Comparison of ENCODE assay signal across 10 cellular contexts in genomic region chr5:173789031-173789920, GRCh38.
DNase-seq lines count a peak whose midpoint lies in the region; ATAC-seq and TF ChIP-seq lines count a peak whose summit lies in the region.
"Had no signal": no experiment of that assay in that cellular context is flagged by ENCODE, and none has a peak within 500 bp of the region (broad histone marks: within the 10 kb centered on the region; RNA-seq: fewer than 3 reads in every experiment).

No MANE protein-coding gene starts in this region.

- CTCF ChIA-PET in SK-N-SH (lab: Yijun Ruan, JAX) (interaction anchor here (0.6 to 1.5 kb wide), 3 partner anchors 21 to 442 kb away, joined by 3 read pairs; no protein-coding TSS in a partner anchor), IMR-90 (lab: Yijun Ruan, JAX) (interaction anchor here (0.5 kb wide), 1 partner anchor 50 kb away, joined by 3 read pairs; no protein-coding TSS in a partner anchor)
- CTCF ChIA-PET in activated CD8-positive, alpha-beta memory T cell treated with anti-CD3 and anti-CD28 coated beads, Interleukin-2, amount 10 ng/mL, durations not matched to agents 7 days and 5 days (lab: Charles Lee) = no interaction called here

- H4K20me1 ChIP-seq in SK-N-SH (ENCODE audit: insufficient read depth) (no peaks in the 10 kb centered on the region), IMR-90 (ENCODE audit: insufficient read depth, low read length) (no peaks in the 10 kb centered on the region)

- H3K27me3 Mint-ChIP-seq in activated CD8-positive, alpha-beta memory T cell treated with anti-CD3 and anti-CD28 coated beads, Interleukin-2, amount 10 ng/mL, durations not matched to agents 7 days and 5 days = no peaks in the 10 kb centered on the region
- H3K27me3 Mint-ChIP-seq: activated naive CD8-positive, alpha-beta T cell treated with anti-CD3 and anti-CD28 coated beads, Interleukin-2, amount 10 ng/mL, durations not matched to agents 7 days and 5 days had no signal

- no peaks in the 10 kb centered on the region for H3K36me3 Mint-ChIP-seq in activated CD8-positive, alpha-beta memory T cell treated with anti-CD3 and anti-CD28 coated beads, Interleukin-2, amount 10 ng/mL, durations not matched to agents 7 days and 5 days
- H3K36me3 Mint-ChIP-seq: activated naive CD8-positive, alpha-beta T cell treated with anti-CD3 and anti-CD28 coated beads, Interleukin-2, amount 10 ng/mL, durations not matched to agents 7 days and 5 days had no signal

- intact Hi-C loops in IMR-90 (cut with micrococcal nuclease) = no loop called here
- intact Hi-C loops in uterus (cut with DNase I; ENCODE audit: low total_unique reads) = no loop called here

- no peak overlapping the region for H2BK15ac ChIP-seq in IMR-90 (ENCODE audit: low read depth, low read length)

- no peaks in the 10 kb centered on the region for H3K9me3 Mint-ChIP-seq in activated CD8-positive, alpha-beta memory T cell treated with anti-CD3 and anti-CD28 coated beads, Interleukin-2, amount 10 ng/mL, durations not matched to agents 7 days and 5 days (ENCODE audit: low read depth)
- H3K9me3 Mint-ChIP-seq: activated naive CD8-positive, alpha-beta T cell treated with anti-CD3 and anti-CD28 coated beads, Interleukin-2, amount 10 ng/mL, durations not matched to agents 7 days and 5 days had no signal

- no peaks in the 10 kb centered on the region for H3K79me1 ChIP-seq in IMR-90 (ENCODE audit: low read depth in 1 of 2, low read length in 2 of 2)

- BruUV-seq in IMR-90 (replicated peaks; lab: Mats Ljungman, UMichigan) = no TSS peak

- H2BK120ac ChIP-seq in IMR-90 (ENCODE audit: low read depth, low read length) = no peak overlapping the region

- no peaks in the 10 kb centered on the region for H3K27me3 ChIP-seq in SK-N-SH (ENCODE audit: insufficient read depth)
- no peaks in the 10 kb centered on the region for H3K27me3 ChIP-seq in IMR-90 (ENCODE audit: control insufficient read depth, insufficient read depth, low read length)
- H3K27me3 ChIP-seq in brain microvascular endothelial cell (replicated peaks) = no peaks in the 10 kb centered on the region
- H3K27me3 ChIP-seq in uterus = no peaks in the 10 kb centered on the region

- H3K79me2 ChIP-seq in SK-N-SH (ENCODE audit: insufficient read depth) = no peaks in the 10 kb centered on the region

- no peak overlapping the region for H4K5ac ChIP-seq in IMR-90 (ENCODE audit: low read depth, low read length)

- H3K4me1 ChIP-seq in SK-N-SH (ENCODE audit: control insufficient read depth in 1 of 2, insufficient read depth in 2 of 2, low read depth in 1 of 2, low read length in 1 of 2) (peaks cover 0 to 2% of the 10 kb centered on the region in 2 experiments; a peak in 1 of 4 replicates), IMR-90 (ENCODE audit: control insufficient read depth, insufficient read depth, low read length) (peaks cover 10% of the 10 kb centered on the region), uterus (no peaks in the 10 kb centered on the region)

- H3F3A ChIP-seq in SK-N-SH (replicated peaks; ENCODE audit: insufficient read depth) = no peaks in the 10 kb centered on the region

- H3K9me2 ChIP-seq in SK-N-SH = no peaks in the 10 kb centered on the region

- no peak overlapping the region; the same call in 1 of the 2 replicates for H3K18ac ChIP-seq in IMR-90 (ENCODE audit: low read depth, low read length)

- no peak for TF ChIP-seq EP300 in SK-N-SH (IDR thresholded peaks at IDR 0.05; ENCODE audit: borderline replicate concordance in 1 of 2, low read depth in 1 of 2, low read length in 1 of 2)

- H3K56ac ChIP-seq in IMR-90 (ENCODE audit: extremely low read depth, insufficient read depth, low read length) = no peak overlapping the region

- TF ChIP-seq RAD21 in SK-N-SH (IDR thresholded peaks at IDR 0.05; ENCODE audit: low read length) (no peak), IMR-90 (IDR thresholded peaks at IDR 0.05; ENCODE audit: low read length) (no peak)

- H3K9me3 ChIP-seq in SK-N-SH (no peaks in the 10 kb centered on the region), IMR-90 (ENCODE audit: control insufficient read depth, insufficient read depth, low read length) (no peaks in the 10 kb centered on the region), uterus (no peaks in the 10 kb centered on the region)

- dilution Hi-C loops in IMR-90 (cut with HindIII; ENCODE audit: low sequenced_read_pairs, unreplicated experiment) = no loop called here

- peaks cover 4% of the 10 kb centered on the region for H3K4me1 Mint-ChIP-seq in activated CD8-positive, alpha-beta memory T cell treated with anti-CD3 and anti-CD28 coated beads, Interleukin-2, amount 10 ng/mL, durations not matched to agents 7 days and 5 days

- peaks cover 7% of the 10 kb centered on the region; the same call in 1 of the 2 replicates for H3K9me1 ChIP-seq in IMR-90 (ENCODE audit: insufficient read depth, low read length)

- H2AFZ ChIP-seq in SK-N-SH (ENCODE audit: low read depth) = no peak overlapping the region
- peak overlapping the region; percentile 9 for H2AFZ ChIP-seq in IMR-90 (replicated peaks; ENCODE audit: low read length, poor library complexity)

- in situ Hi-C loops in IMR-90 (cut with MboI; ENCODE audit: low sequenced_read_pairs) (no loop called here), brain microvascular endothelial cell (cut with HindIII; ENCODE audit: low pct_ligation_motif_present, low sequenced_read_pairs) (no loop called here)

- DNase-seq in SK-N-SH (no peak), IMR-90 (peak; percentile 78), brain microvascular endothelial cell (peak; percentile 83), renal cortical epithelial cell (ENCODE audit: low read depth) (peak; percentile 89), uterus (no peak)
- DNase-seq in activated CD8-positive, alpha-beta memory T cell treated with anti-CD3 and anti-CD28 coated beads, Interleukin-2, amount 10 ng/mL, durations not matched to agents 7 days and 5 days = no peak
- DNase-seq: activated naive CD8-positive, alpha-beta T cell treated with anti-CD3 and anti-CD28 coated beads, Interleukin-2, amount 10 ng/mL, durations not matched to agents 7 days and 5 days; NCI-H2171 treated with DMSO at 0.1 percent for 48 hours had no signal

- TF ChIP-seq POLR2A in IMR-90 (IDR thresholded peaks at IDR 0.05; ENCODE audit: low read depth, low read length) (no peak), uterus (IDR thresholded peaks at IDR 0.05) (no peak)

- TF ChIP-seq CTCF in SK-N-SH (IDR thresholded peaks at IDR 0.05) (no peak), IMR-90 (conservative IDR thresholded peaks at IDR 0.05; ENCODE audit: low read depth, low read length) (no peak), brain microvascular endothelial cell (IDR thresholded peaks at IDR 0.05; ENCODE audit: low read depth, low read length, missing control alignments) (no peak), uterus (IDR thresholded peaks at IDR 0.05) (no peak)

- H2BK20ac ChIP-seq in IMR-90 (ENCODE audit: low read depth, low read length) = no peak overlapping the region

- H3K14ac ChIP-seq in IMR-90 (replicated peaks; ENCODE audit: low read depth, low read length) = no peak overlapping the region

- no peak overlapping the region for H3K4me3 Mint-ChIP-seq in activated CD8-positive, alpha-beta memory T cell treated with anti-CD3 and anti-CD28 coated beads, Interleukin-2, amount 10 ng/mL, durations not matched to agents 7 days and 5 days
- H3K4me3 Mint-ChIP-seq: activated naive CD8-positive, alpha-beta T cell treated with anti-CD3 and anti-CD28 coated beads, Interleukin-2, amount 10 ng/mL, durations not matched to agents 7 days and 5 days had no signal

- no peak overlapping the region for H3K4me2 ChIP-seq in SK-N-SH
- H3K4me2 ChIP-seq in IMR-90 (ENCODE audit: low read depth, low read length) = no peak overlapping the region

- H3K27ac ChIP-seq in SK-N-SH (ENCODE audit: low read depth in 2 of 2, low read length in 1 of 2) (no peak overlapping the region), IMR-90 (ENCODE audit: insufficient read depth, low read length) (no peak overlapping the region), brain microvascular endothelial cell (peak overlapping the region; percentile 29), uterus (no peak overlapping the region)

- no peak overlapping the region for H2BK5ac ChIP-seq in IMR-90 (ENCODE audit: low read depth, low read length, poor library complexity, severe bottlenecking)

- H3K4me3 ChIP-seq in SK-N-SH (ENCODE audit: low read depth in 2 of 2, low read length in 1 of 2) (no peak overlapping the region), IMR-90 (ENCODE audit: insufficient read depth, low read depth, low read length) (no peak overlapping the region), brain microvascular endothelial cell (ENCODE audit: low read depth, low read length) (no peak overlapping the region), uterus (no peak overlapping the region)

- H2AK9ac ChIP-seq in IMR-90 (replicated peaks; ENCODE audit: low read depth, low read length, poor library complexity) = no peak overlapping the region

- H2AK5ac ChIP-seq in IMR-90 (ENCODE audit: low read depth, low read length) = peak overlapping the region; percentile 35

- no peak overlapping the region for H4K8ac ChIP-seq in IMR-90 (ENCODE audit: low read depth in 2 of 2, low read length in 2 of 2)

- no peak overlapping the region; the same call in 1 of the 2 replicates for H3K4ac ChIP-seq in IMR-90 (ENCODE audit: low read depth, low read length)

- H3K36me3 ChIP-seq in SK-N-SH (replicated peaks in 1 of 2; ENCODE audit: control insufficient read depth in 1 of 2, insufficient read depth in 2 of 2, low read length in 1 of 2) = no peaks in the 10 kb centered on the region
- H3K36me3 ChIP-seq in IMR-90 (ENCODE audit: control insufficient read depth, insufficient read depth, low read length) = no peaks in the 10 kb centered on the region
- H3K36me3 ChIP-seq in brain microvascular endothelial cell (replicated peaks) = no peaks in the 10 kb centered on the region
- H3K36me3 ChIP-seq in uterus = no peaks in the 10 kb centered on the region

- 55% methylated on average over 7 of the region's 11 CpGs for WGBS in SK-N-SH (ENCODE audit: low lambda C conversion rate)
- 64% methylated on average over 4 of the region's 11 CpGs; no CpG with 5 or more reads in 1 of the 2 experiments for WGBS in IMR-90 (ENCODE audit: extremely low coverage in 2 of 2, insufficient read length in 1 of 2), 2 experiments

- POLR2A ChIA-PET in SK-N-SH (lab: Yijun Ruan, JAX) (no interaction called here), IMR-90 (lab: Charles Lee; ENCODE audit: unreplicated experiment) (interaction anchor here (1.5 kb wide), 1 partner anchor 100 kb away, joined by 6 read pairs; no protein-coding TSS in a partner anchor)

- no peak overlapping the region for H3K23ac ChIP-seq in IMR-90 (ENCODE audit: low read depth, low read length)

- H3K27ac Mint-ChIP-seq in activated CD8-positive, alpha-beta memory T cell treated with anti-CD3 and anti-CD28 coated beads, Interleukin-2, amount 10 ng/mL, durations not matched to agents 7 days and 5 days = no peak overlapping the region
- H3K27ac Mint-ChIP-seq: activated naive CD8-positive, alpha-beta T cell treated with anti-CD3 and anti-CD28 coated beads, Interleukin-2, amount 10 ng/mL, durations not matched to agents 7 days and 5 days had no signal

- ATAC-seq in SK-N-SH treated with all-trans-retinoic acid at 6 μM for 48 hours = peak; percentile 43; the same call in 2 of the 3 replicates
- ATAC-seq in IMR-90 (ENCODE audit: low read depth) = peak; percentile 86
- no peak for ATAC-seq in GM19351 (IDR thresholded peaks at IDR 0.05; ENCODE audit: unreplicated experiment)
- ATAC-seq in activated CD8-positive, alpha-beta memory T cell treated with anti-CD3 and anti-CD28 coated beads, Interleukin-2, amount 10 ng/mL, durations not matched to agents 7 days and 5 days = no peak

- H3K9ac ChIP-seq in SK-N-SH (no peak overlapping the region), IMR-90 (ENCODE audit: low read depth, low read length) (no peak overlapping the region)

- H4K91ac ChIP-seq in IMR-90 (ENCODE audit: insufficient read depth, low read depth, low read length) = no peak overlapping the region

Comparison
In these comparisons a context has a peak if more than half of its experiments do, and no peak if none do; other contexts are left out.
1. ATAC-seq: peak in SK-N-SH treated with all-trans-retinoic acid at 6 μM for 48 hours (single experiment) and IMR-90 (single experiment); none in GM19351 (single experiment) and activated CD8-positive, alpha-beta memory T cell treated with anti-CD3 and anti-CD28 coated beads, Interleukin-2, amount 10 ng/mL, durations not matched to agents 7 days and 5 days (single experiment).
2. DNase-seq: peak in IMR-90 (single experiment), brain microvascular endothelial cell (single experiment) and renal cortical epithelial cell (single experiment); none in SK-N-SH (single experiment), uterus (0 of 2) and activated CD8-positive, alpha-beta memory T cell treated with anti-CD3 and anti-CD28 coated beads, Interleukin-2, amount 10 ng/mL, durations not matched to agents 7 days and 5 days (single experiment).